In genomic region chr7:129438281-129438838, GRCh38 we compare ENCODE assay signal across 1 cellular context.
TF ChIP-seq lines count a peak whose summit lies in the region.

No MANE protein-coding gene starts in this region.

TF ChIP-seq in endothelial cell of umbilical vein, 7 proteins besides CTCF, POLR2A, EP300 and RAD21:
- no peak for TF ChIP-seq POLR2AphosphoS5 (IDR thresholded peaks at IDR 0.05; ENCODE audit: insufficient read depth, low read depth, low read length)
- TF ChIP-seq JUN (IDR thresholded peaks at IDR 0.05; ENCODE audit: borderline replicate concordance, insufficient read depth, insufficient read length, low read depth): no peak
- TF ChIP-seq EZH2 (IDR thresholded peaks at IDR 0.05; ENCODE audit: borderline replicate concordance, low read depth, low read length, severe bottlenecking): no peak
- TF ChIP-seq GATA2 (IDR thresholded peaks at IDR 0.05; ENCODE audit: insufficient read depth, insufficient read length, low read depth, low read length): no peak
- TF ChIP-seq MYC (IDR thresholded peaks at IDR 0.05; ENCODE audit: low read depth, low read length): no peak
- TF ChIP-seq FOS (IDR thresholded peaks at IDR 0.05; ENCODE audit: borderline replicate concordance, insufficient read depth, low read length): no peak
- no peak for TF ChIP-seq MAX (IDR thresholded peaks at IDR 0.05; ENCODE audit: insufficient read depth, insufficient read length)
